ENCODE assay signal across 12 cellular contexts in genomic region chr7:51289608-51290370, GRCh38. TPM values are rescaled to one million over a fixed set of nuclear protein-coding genes. Genes with fewer than 3 reads are reported as not detected.
A peak's percentile ranks its signal among the peaks of the same experiment; 100 is the strongest.
DNase-seq lines count a peak whose midpoint lies in the region; ATAC-seq, FAIRE-seq and TF ChIP-seq lines count a peak whose summit lies in the region.
"Had no signal": no experiment of that assay in that cellular context is flagged by ENCODE, and none has a peak within 500 bp of the region (broad histone marks: within the 10 kb centered on the region; RNA-seq: fewer than 3 reads in every experiment).

No MANE protein-coding gene starts in this region.

- no peak overlapping the region for H2AFZ ChIP-seq in HCT116 (ENCODE audit: low read depth, low read length, poor library complexity, severe bottlenecking)

- TF ChIP-seq POLR2A in HCT116 (IDR thresholded peaks at IDR 0.05; ENCODE audit: borderline replicate concordance, extremely low read depth, insufficient read depth, insufficient read length) (no peak), gastrocnemius medialis (IDR thresholded peaks at IDR 0.05) (no peak)

- ATAC-seq in HCT116 (no peak), left ventricle myocardium superior (peak; percentile 83), gastrocnemius medialis (peak; percentile 31 to 55), HG02852 (IDR thresholded peaks at IDR 0.05; ENCODE audit: unreplicated experiment) (no peak), GM21619 (IDR thresholded peaks at IDR 0.05; ENCODE audit: unreplicated experiment) (no peak), GM18867 (IDR thresholded peaks at IDR 0.05; ENCODE audit: unreplicated experiment) (no peak)
- ATAC-seq: stimulated activated naive CD8-positive, alpha-beta T cell treated with anti-CD3 and anti-CD28 coated beads, Interleukin-15, amount 100 ng/mL, for 72 hours had no signal

- no peaks in the 10 kb centered on the region for H3K9me2 ChIP-seq in HCT116 (ENCODE audit: insufficient read depth)

- no peaks in the 10 kb centered on the region for H3K27me3 ChIP-seq in HCT116 (ENCODE audit: insufficient read depth, low read length)
- no peaks in the 10 kb centered on the region for H3K27me3 ChIP-seq in gastrocnemius medialis

- no TSS peak for BruUV-seq in HCT116 (replicated peaks; lab: Mats Ljungman, UMichigan)

- no peak for DNase-seq in HCT116 (ENCODE audit: low read depth, low spot score)
- DNase-seq in left ventricle myocardium superior: no peak
- DNase-seq in gastrocnemius medialis: no peak
- DNase-seq in GM19239 (ENCODE audit: insufficient read length, low spot score): no peak
- DNase-seq: HCEC 1CT; stimulated activated naive CD8-positive, alpha-beta T cell treated with anti-CD3 and anti-CD28 coated beads, Interleukin-15, amount 100 ng/mL, for 72 hours had no signal

- H3K79me2 ChIP-seq in HCT116 (ENCODE audit: insufficient read depth, low read length): peaks cover 5% of the 10 kb centered on the region; the same call in 1 of the 2 replicates

- TF ChIP-seq CTCF in HCT116 (IDR thresholded peaks at IDR 0.05 in 2 of 3, conservative IDR thresholded peaks at IDR 0.05 in 1 of 3; ENCODE audit: borderline replicate concordance in 1 of 3, insufficient read depth in 1 of 3, low read depth in 2 of 3, low read length in 2 of 3) (no peak), VCaP (conservative IDR thresholded peaks at IDR 0.05) (no peak), gastrocnemius medialis (IDR thresholded peaks at IDR 0.05 in 4 of 5, conservative IDR thresholded peaks at IDR 0.05 in 1 of 5) (no peak)

- H4K20me1 ChIP-seq in HCT116 (ENCODE audit: insufficient read depth): no peaks in the 10 kb centered on the region

- CTCF ChIA-PET in HCT116 (lab: Charles Lee): no interaction called here

- H3K4me3 ChIP-seq in HCT116 (replicated peaks in 1 of 2; ENCODE audit: low read depth in 1 of 2, low read length in 2 of 2): no peak overlapping the region
- peak overlapping the region; percentile 16 to 37 (median 26) for H3K4me3 ChIP-seq in gastrocnemius medialis

- POLR2A ChIA-PET in HCT116 (lab: Charles Lee): no interaction called here

- RAD21 ChIA-PET in HCT116 (lab: Charles Lee; ENCODE audit: low non-redundant PET in 1 of 2, low total read pairs in 2 of 2, uncharacterized antibody in 2 of 2, unreplicated experiment in 2 of 2): no interaction called here

- H3K9ac ChIP-seq in HCT116 (ENCODE audit: low read length): no peak overlapping the region

- H3K9me3 ChIP-seq in HCT116 (ENCODE audit: control insufficient read depth in 1 of 2, insufficient read depth in 1 of 2, low read depth in 1 of 2, low read length in 2 of 2) (no peaks in the 10 kb centered on the region), gastrocnemius medialis (no peaks in the 10 kb centered on the region)

- FAIRE-seq in GM19239 (lab: Jason Lieb, UNC): no peak
- FAIRE-seq: G401.6 had no signal

- no peaks in the 10 kb centered on the region for H3K36me3 ChIP-seq in HCT116 (ENCODE audit: control insufficient read depth in 1 of 2, insufficient read depth in 2 of 2, low read length in 2 of 2)
- H3K36me3 ChIP-seq in gastrocnemius medialis: no peaks in the 10 kb centered on the region

- H3K4me1 ChIP-seq in HCT116 (ENCODE audit: control insufficient read depth in 1 of 2, insufficient read depth in 2 of 2, low read length in 2 of 2) (peaks cover 12 to 36% of the 10 kb centered on the region in 2 experiments), gastrocnemius medialis (peaks cover 45 to 56% of the 10 kb centered on the region in 2 donors)

- peak overlapping the region; percentile 62 for H3K4me2 ChIP-seq in HCT116 (ENCODE audit: low read length)

- TF ChIP-seq RAD21 in HCT116 (IDR thresholded peaks at IDR 0.05; ENCODE audit: low read depth): no peak

- in situ Hi-C loops in gastrocnemius medialis (cut with MboI; ENCODE audit: low sequenced_read_pairs in 4 of 4): no loop called here

- intact Hi-C loops in HCT116 (cut with micrococcal nuclease) (no loop called here), left ventricle myocardium superior (cut with micrococcal nuclease) (no loop called here), gastrocnemius medialis (cut with DNase I; ENCODE audit: low total_unique reads) (loop anchor here (5.0 to 10.0 kb wide), 2 partner anchors 102 to 785 kb away; no protein-coding TSS in a partner anchor)

- H3K27ac ChIP-seq in HCT116 (ENCODE audit: low read depth, low read length): no peak overlapping the region
- H3K27ac ChIP-seq in VCaP: peak overlapping the region; percentile 43
- H3K27ac ChIP-seq in gastrocnemius medialis: peak overlapping the region; percentile 79 to 88 (median 84)

TF ChIP-seq in HCT116, 20 proteins besides CTCF, POLR2A, EP300 and RAD21:
- TF ChIP-seq JUND (IDR thresholded peaks at IDR 0.05) (no peak), YY1 (IDR thresholded peaks at IDR 0.05; ENCODE audit: extremely low read depth, insufficient replicate concordance, low read depth, low read length) (no peak), FOSL1 (IDR thresholded peaks at IDR 0.05; ENCODE audit: low read depth) (no peak), CBX3 (IDR thresholded peaks at IDR 0.05; ENCODE audit: low read depth) (no peak), SIN3A (IDR thresholded peaks at IDR 0.05; ENCODE audit: low read depth) (no peak), POLR2AphosphoS5 (IDR thresholded peaks at IDR 0.05; ENCODE audit: low read depth, low read length) (no peak), REST (IDR thresholded peaks at IDR 0.05; ENCODE audit: low read depth) (no peak), ZBTB33 (IDR thresholded peaks at IDR 0.05; ENCODE audit: extremely low read depth, insufficient replicate concordance, low read length) (no peak), SRF (IDR thresholded peaks at IDR 0.05; ENCODE audit: low read depth) (no peak), ZFX (IDR thresholded peaks at IDR 0.05) (no peak), EGR1 (IDR thresholded peaks at IDR 0.05; ENCODE audit: low read depth) (no peak), SP1 (IDR thresholded peaks at IDR 0.05; ENCODE audit: low read depth) (no peak), MAX (IDR thresholded peaks at IDR 0.05) (no peak), EZH2phosphoT487 (IDR thresholded peaks at IDR 0.05; ENCODE audit: borderline replicate concordance) (no peak), ATF3 (IDR thresholded peaks at IDR 0.05) (no peak), CEBPB (IDR thresholded peaks at IDR 0.05; ENCODE audit: low read depth) (no peak), ELF1 (IDR thresholded peaks at IDR 0.05; ENCODE audit: borderline replicate concordance, low read depth) (no peak), ZNF274 (IDR thresholded peaks at IDR 0.05; ENCODE audit: low read depth, low read length) (no peak), EZH2 (IDR thresholded peaks at IDR 0.05) (no peak)

RNA-seq across cellular contexts. Expression of gene COBL, which starts 26.8 kb away (rescaled TPM):
- total RNA-seq in HCT116 (2021; ENCODE audit: unreplicated experiment): 19.3 TPM
- polyA plus RNA-seq in HCT116 (2012): 11.6 and 12.0 TPM in 2 replicates
- total RNA-seq in left ventricle myocardium superior: 91.2 TPM
- total RNA-seq in gastrocnemius medialis: 100 to 1,000 TPM in 2 of 4 donors, 10 to 100 TPM in 2; 82.1 to 170 (median 124) TPM
- polyA plus RNA-seq: BJ had no signal

Comparison
In these comparisons a context has a peak if more than half of its experiments do, and no peak if none do; other contexts are left out.
1. ATAC-seq: peak in left ventricle myocardium superior (single experiment) and gastrocnemius medialis (2 of 2); none in HCT116 (single experiment), HG02852 (single experiment), GM21619 (single experiment) and GM18867 (single experiment).
2. H3K4me3 ChIP-seq: peak in gastrocnemius medialis (4 of 4); none in HCT116 (0 of 2).